14 cellular contexts compared by ENCODE assay signal in genomic region chr2:24924732-24925131, GRCh38. TPM values are rescaled to one million over a fixed set of nuclear protein-coding genes. Genes with fewer than 3 reads are reported as not detected.
DNase-seq lines count a peak whose midpoint lies in the region; ATAC-seq, FAIRE-seq and TF ChIP-seq lines count a peak whose summit lies in the region.
"Had no signal": no experiment of that assay in that cellular context is flagged by ENCODE, and none has a peak within 500 bp of the region (broad histone marks: within the 10 kb centered on the region; RNA-seq: fewer than 3 reads in every experiment).

No MANE protein-coding gene starts in this region.

- H2BK120ac ChIP-seq in mesenchymal stem cell (ENCODE audit: low read depth, low read length), result no peak overlapping the region

- intact Hi-C loops in K562 (cut with micrococcal nuclease), result loop anchor here (5.0 kb wide), 1 partner anchor 48 kb away; the partner anchor contains the start of gene DNAJC27
- intact Hi-C loops in CD14-positive monocyte (cut with micrococcal nuclease), result no loop called here

- no peaks in the 10 kb centered on the region for H3K36me3 Mint-ChIP-seq in CD14-positive monocyte

- no peaks in the 10 kb centered on the region for H3K79me2 ChIP-seq in K562 (ENCODE audit: control insufficient read depth, insufficient read depth, low read length)

- H4K8ac ChIP-seq in mesenchymal stem cell (ENCODE audit: low read length), result peak overlapping the region; percentile 19

- TF ChIP-seq EP300 in K562 (IDR thresholded peaks at IDR 0.05; ENCODE audit: low read length), result no peak

- peak overlapping the region; percentile 51; the same call in 1 of the 2 replicates for H3K4me2 ChIP-seq in K562 (ENCODE audit: insufficient read depth, low read length)
- no peak overlapping the region for H3K4me2 ChIP-seq in mesenchymal stem cell (ENCODE audit: low read length, poor library complexity, severe bottlenecking)

- H2BK12ac ChIP-seq in mesenchymal stem cell (ENCODE audit: low read length in 2 of 2), result no peak overlapping the region

- H2AFZ ChIP-seq in K562 (ENCODE audit: low read depth, low read length) (peak overlapping the region; percentile 73), mesenchymal stem cell (ENCODE audit: low read depth, low read length) (no peak overlapping the region)

- no peak overlapping the region for H2BK5ac ChIP-seq in mesenchymal stem cell (ENCODE audit: low read depth, low read length, poor library complexity, severe bottlenecking)

- no peaks in the 10 kb centered on the region for H3K4me1 ChIP-seq in HEK293 (ENCODE audit: control insufficient read depth, insufficient read depth, low read length)
- H3K4me1 ChIP-seq in K562 (replicated peaks in 1 of 2; ENCODE audit: control insufficient read depth in 2 of 2, insufficient read depth in 2 of 2, low read length in 2 of 2), result peaks cover 19 to 38% of the 10 kb centered on the region in 2 experiments; a peak in 4 of 5 replicates
- H3K4me1 ChIP-seq in mesenchymal stem cell (ENCODE audit: control insufficient read depth, insufficient read depth, low read depth, low read length), result peaks cover 3% of the 10 kb centered on the region

- H3K36me3 ChIP-seq in HEK293 (ENCODE audit: control insufficient read depth in 2 of 2, insufficient read depth in 1 of 2, low read length in 2 of 2), result no peaks in the 10 kb centered on the region
- H3K36me3 ChIP-seq in K562 (ENCODE audit: control insufficient read depth, insufficient read depth, low read length), result no peaks in the 10 kb centered on the region; the same call in 2 of the 3 replicates
- no peaks in the 10 kb centered on the region for H3K36me3 ChIP-seq in mesenchymal stem cell (ENCODE audit: control insufficient read depth in 1 of 2, insufficient read depth in 2 of 2, low read depth in 1 of 2, low read length in 2 of 2)
- H3K36me3 ChIP-seq: BLaER1 treated with 17β-estradiol and CSF1 and Interleukin-3, amounts not matched to agents 10 nM and 100 nM had no signal

- no peak overlapping the region for H3K23ac ChIP-seq in mesenchymal stem cell (ENCODE audit: low read length in 2 of 2)

- H3K4me3 ChIP-seq in HEK293 (ENCODE audit: low read depth, low read length) (no peak overlapping the region), K562 (no peak overlapping the region), mesenchymal stem cell (ENCODE audit: insufficient read depth in 1 of 2, low read depth in 1 of 2, low read length in 2 of 2) (no peak overlapping the region)
- H3K4me3 ChIP-seq: BLaER1 treated with 17β-estradiol and CSF1 and Interleukin-3, amounts not matched to agents 10 nM and 100 nM had no signal

- DNase-seq in K562 (ENCODE audit: extremely low read depth in 1 of 4, low spot score in 3 of 4) (peak in 1 of 4 experiments; percentile 37), mesenchymal stem cell (no peak), superior temporal gyrus (ENCODE audit: extremely low spot score) (peak; percentile 5), CD14-positive monocyte (ENCODE audit: low spot score) (no peak), GOT3 (lab: John Stamatoyannopoulos, UW) (no peak)
- DNase-seq: ACHN; Calu3; CD4-positive, alpha-beta T cell; DMS 273 treated with DMSO at 0.1 percent for 48 hours; KG1 had no signal

- CTCF ChIA-PET in HEK293 (lab: Yijun Ruan, JAX) (interaction anchor here (0.5 to 1.1 kb wide), 3 partner anchors 41 to 515 kb away, joined by 3 read pairs; no protein-coding TSS in a partner anchor), K562 (lab: Yijun Ruan, JAX; ENCODE audit: low intra/inter-chr PET ratio) (interaction anchor here (0.6 kb wide), 1 partner anchor 283 kb away, joined by 4 read pairs; no protein-coding TSS in a partner anchor)

- no peak for TF ChIP-seq RAD21 in K562 (CRISPR knock-in tag; conservative IDR thresholded peaks at IDR 0.05 in 1 of 2, IDR thresholded peaks at IDR 0.05 in 1 of 2)

- no peak overlapping the region for H3K4ac ChIP-seq in mesenchymal stem cell (ENCODE audit: low read depth in 1 of 2, low read length in 2 of 2)

- H3K79me1 ChIP-seq in mesenchymal stem cell (replicated peaks; ENCODE audit: low read length, poor library complexity, severe bottlenecking), result no peaks in the 10 kb centered on the region

- POLR2A ChIA-PET in HEK293 (lab: Yijun Ruan, JAX), result interaction anchor here (0.5 to 0.6 kb wide), 2 partner anchors 12 to 40 kb away, joined by 3 to 4 read pairs; no protein-coding TSS in a partner anchor
- POLR2A ChIA-PET in K562 (lab: Yijun Ruan, JAX), result interaction anchor here (0.6 kb wide), 1 partner anchor 257 kb away, joined by 3 read pairs; no protein-coding TSS in a partner anchor

- no peak overlapping the region for H4K91ac ChIP-seq in mesenchymal stem cell (ENCODE audit: low read length)

- H3K27me3 ChIP-seq in K562 (ENCODE audit: control insufficient read depth in 2 of 2, insufficient read depth in 2 of 2, low read length in 2 of 2) (no peaks in the 10 kb centered on the region), mesenchymal stem cell (ENCODE audit: control insufficient read depth in 1 of 2, insufficient read depth in 1 of 2, low read length in 2 of 2) (no peaks in the 10 kb centered on the region)

- no peaks in the 10 kb centered on the region for H3K9me3 ChIP-seq in HEK293 (ENCODE audit: control insufficient read depth, insufficient read depth, low read depth, low read length)
- no peaks in the 10 kb centered on the region for H3K9me3 ChIP-seq in K562 (replicated peaks; ENCODE audit: control insufficient read depth, insufficient read depth, low read depth, low read length)
- H3K9me3 ChIP-seq in mesenchymal stem cell (ENCODE audit: control insufficient read depth, low read length), result no peaks in the 10 kb centered on the region
- H3K9me3 ChIP-seq: BLaER1 treated with 17β-estradiol and CSF1 and Interleukin-3, amounts not matched to agents 10 nM and 100 nM had no signal

- H3K27ac ChIP-seq in HEK293 (ENCODE audit: extremely low read depth, low read depth, low read length) (no peak overlapping the region), K562 (ENCODE audit: extremely low read depth, low read depth, low read length) (no peak overlapping the region; the same call in 2 of the 3 replicates), mesenchymal stem cell (ENCODE audit: low read length, poor library complexity, severe bottlenecking) (no peak overlapping the region)
- H3K27ac ChIP-seq: BLaER1 treated with 17β-estradiol and CSF1 and Interleukin-3, amounts not matched to agents 10 nM and 100 nM had no signal

- peaks cover 7% of the 10 kb centered on the region for H3K4me1 Mint-ChIP-seq in CD14-positive monocyte

- H2BK15ac ChIP-seq in mesenchymal stem cell (ENCODE audit: low read depth, poor library complexity, severe bottlenecking), result no peak overlapping the region

- no peak overlapping the region for H2AK5ac ChIP-seq in mesenchymal stem cell (ENCODE audit: low read length, severe bottlenecking)

- H3K4me3 Mint-ChIP-seq in CD14-positive monocyte, result no peak overlapping the region
- H3K4me3 Mint-ChIP-seq: CD4-positive, alpha-beta T cell had no signal

- TF ChIP-seq CTCF in HEK293 (tag by site-specific recombination; IDR thresholded peaks at IDR 0.05) (no peak), K562 (IDR thresholded peaks at IDR 0.05 in 2 of 3, conservative IDR thresholded peaks at IDR 0.05 in 1 of 3; ENCODE audit: insufficient read depth in 2 of 3, low read depth in 1 of 3, low read length in 3 of 3) (no peak), CD14-positive monocyte (IDR thresholded peaks at IDR 0.05) (no peak)

- TF ChIP-seq POLR2A in K562 (conservative IDR thresholded peaks at IDR 0.05), result no peak

- no peak for FAIRE-seq in K562 (lab: Jason Lieb, UNC)

- H3K9ac ChIP-seq in K562 (ENCODE audit: insufficient read depth in 1 of 2, low read depth in 2 of 2, low read length in 2 of 2) (peak overlapping the region in 1 of 2 experiments; percentile 73; a peak in 2 of 4 replicates), mesenchymal stem cell (ENCODE audit: low read length) (no peak overlapping the region)
- H3K9ac ChIP-seq: BLaER1 treated with 17β-estradiol and CSF1 and Interleukin-3, amounts not matched to agents 10 nM and 100 nM had no signal

- 25% methylated on average over 6 of the region's 6 CpGs for WGBS in K562 (ENCODE audit: insufficient coverage, low coverage, missing lambda C conversion rate)
- whole genome bisulfite sequencing in mesenchymal stem cell, result 97% methylated on average over 6 of the region's 6 CpGs

- no peak overlapping the region for H3K14ac ChIP-seq in mesenchymal stem cell (ENCODE audit: low read length in 2 of 2)

- H3K9me3 Mint-ChIP-seq in CD14-positive monocyte, result no peaks in the 10 kb centered on the region
- H3K9me3 Mint-ChIP-seq: CD4-positive, alpha-beta T cell had no signal

- H3K18ac ChIP-seq in mesenchymal stem cell (ENCODE audit: low read depth in 1 of 2, low read length in 2 of 2), result no peak overlapping the region

- BruUV-seq in K562 (replicated peaks; lab: Mats Ljungman, UMichigan), result no TSS peak

- peaks cover 12 to 16% (median 15%) of the 10 kb centered on the region in 3 donors for H3K27me3 Mint-ChIP-seq in CD14-positive monocyte (ENCODE audit: low read depth in 3 of 3)
- H3K27me3 Mint-ChIP-seq: CD4-positive, alpha-beta T cell had no signal

- ATAC-seq in K562 (peak; percentile 6), GM21723 (IDR thresholded peaks at IDR 0.05; ENCODE audit: unreplicated experiment) (no peak)
- ATAC-seq: HCT116 had no signal

- in situ Hi-C loops in K562 (cut with MboI), result no loop called here

- no peak overlapping the region for H3K27ac Mint-ChIP-seq in CD14-positive monocyte
- H3K27ac Mint-ChIP-seq: CD4-positive, alpha-beta T cell had no signal

- no peaks in the 10 kb centered on the region for H3K9me1 ChIP-seq in K562 (ENCODE audit: control insufficient read depth, insufficient read depth, low read length)

- H4K20me1 ChIP-seq in K562 (replicated peaks; ENCODE audit: control insufficient read depth, insufficient read depth, low read length), result no peaks in the 10 kb centered on the region
- H4K20me1 ChIP-seq: BLaER1 treated with 17β-estradiol and CSF1 and Interleukin-3, amounts not matched to agents 10 nM and 100 nM had no signal

RNA-seq across cellular contexts. Expression of gene ADCY3, which starts 4.7 kb away (rescaled TPM):
- 110 and 220 TPM in 2 replicates for total RNA-seq in K562 (2011; cell fraction: chromatin; rRNA removed; ENCODE audit: low replicate concordance)
- total RNA-seq in K562 (2011; cell fraction: nucleolus; rRNA removed), result 147 and 161 TPM in 2 replicates
- total RNA-seq in K562 (2011; cell fraction: nucleoplasm; rRNA removed), result 106 and 109 TPM in 2 replicates
- total RNA-seq in K562 (2014; rRNA removed) (21.8 and 34.0 TPM in 2 replicates), K562 (2014; rRNA removed; fragmentation: Illumina TruSeq; extraction: Trizol) (23.8 and 26.3 TPM in 2 replicates), K562 (2015; rRNA removed; fragmentation: Illumina TruSeq; extraction: Trizol) (20.2 and 21.5 TPM in 2 replicates), K562 (2021) (51.5 and 54.8 TPM in 2 replicates)
- polyA plus RNA-seq in K562 (2011; rRNA removed) (36.6 and 39.0 TPM in 2 replicates), K562 (2014; fragmentation: Illumina TruSeq; extraction: Trizol) (42.6 and 45.5 TPM in 2 replicates), K562 (2014; fragmentation: Nextera tagmentation; extraction: Ambion mirVana) (1 to 10 TPM; 1.5 to 2.6 TPM), K562 (2014; rRNA removed) (40.9 and 47.0 TPM in 2 replicates), CD14-positive monocyte (1 to 10 TPM; 2.5 to 3.5 TPM)
- polyA plus RNA-seq in K562 (2011; cell fraction: cytosol; rRNA removed), result 34.9 and 56.0 TPM in 2 replicates
- 171 and 243 TPM in 2 replicates for polyA plus RNA-seq in K562 (2011; cell fraction: nucleus; rRNA removed)
- polyA plus RNA-seq in K562 (2012), result 27.9 and 41.6 TPM in 2 replicates
- polyA minus RNA-seq in K562 (2011; rRNA and poly(A)+ RNA removed), result 47.4 and 65.5 TPM in 2 replicates
- 22.6 and 27.7 TPM in 2 replicates for polyA minus RNA-seq in K562 (2011; cell fraction: cytosol; rRNA and poly(A)+ RNA removed)
- 45.9 and 47.4 TPM in 2 replicates for polyA minus RNA-seq in K562 (2011; cell fraction: nucleus; rRNA and poly(A)+ RNA removed)
- polyA plus RNA-seq in mesenchymal stem cell (2013, experiment 1 of 2), result 28.8 TPM
- 29.1 TPM for polyA plus RNA-seq in mesenchymal stem cell (2013, experiment 2 of 2)

RNA-seq across cellular contexts. Expression of gene DNAJC27, which starts 47.0 kb away (rescaled TPM):
- total RNA-seq in K562 (2011; cell fraction: chromatin; rRNA removed; ENCODE audit: low replicate concordance), result 4.1 and 14.7 TPM in 2 replicates
- 4.2 and 4.5 TPM in 2 replicates for total RNA-seq in K562 (2011; cell fraction: nucleolus; rRNA removed)
- 8.4 and 12.7 TPM in 2 replicates for total RNA-seq in K562 (2011; cell fraction: nucleoplasm; rRNA removed)
- total RNA-seq in K562 (2014; rRNA removed) (1.6 and 3.0 TPM in 2 replicates), K562 (2014; rRNA removed; fragmentation: Illumina TruSeq; extraction: Trizol) (3.2 TPM in 2 replicates), K562 (2015; rRNA removed; fragmentation: Illumina TruSeq; extraction: Trizol) (2.8 and 4.0 TPM in 2 replicates), K562 (2021) (2.4 and 2.8 TPM in 2 replicates)
- polyA plus RNA-seq in K562 (2011; rRNA removed) (3.8 and 4.3 TPM in 2 replicates), K562 (2014; fragmentation: Illumina TruSeq; extraction: Trizol) (2.3 and 3.0 TPM in 2 replicates), K562 (2014; fragmentation: Nextera tagmentation; extraction: Ambion mirVana) (1 to 10 TPM in 1 of 2 experiments, under 1 TPM in 1; 0.53 to 1.1 TPM), K562 (2014; rRNA removed) (3.2 and 5.9 TPM in 2 replicates), CD14-positive monocyte (1 to 10 TPM in 1 of 2 donors, under 1 TPM in 1; 0.86 to 2.2 TPM)
- 0.60 and 2.4 TPM in 2 replicates for polyA plus RNA-seq in K562 (2011; cell fraction: cytosol; rRNA removed)
- polyA plus RNA-seq in K562 (2011; cell fraction: nucleus; rRNA removed), result 6.5 and 7.5 TPM in 2 replicates
- 1.3 and 1.8 TPM in 2 replicates for polyA plus RNA-seq in K562 (2012)
- 4.4 and 10.4 TPM in 2 replicates for polyA minus RNA-seq in K562 (2011; rRNA and poly(A)+ RNA removed)
- polyA minus RNA-seq in K562 (2011; cell fraction: cytosol; rRNA and poly(A)+ RNA removed), result 0.46 and 2.7 TPM in 2 replicates
- 6.6 and 8.4 TPM in 2 replicates for polyA minus RNA-seq in K562 (2011; cell fraction: nucleus; rRNA and poly(A)+ RNA removed)
- polyA plus RNA-seq in mesenchymal stem cell (2013, experiment 1 of 2), result 2.4 TPM
- polyA plus RNA-seq in mesenchymal stem cell (2013, experiment 2 of 2), result 2.2 TPM

Comparison
In these comparisons a context has a peak if more than half of its experiments do, and no peak if none do; other contexts are left out.
1. Of the 44 proteins assayed by ChIP-seq in both K562 and HEK293: peak only in K562: none; only in HEK293: ZBTB8A; in both: none; in neither: 43.